Comparison of ENCODE assay signal across 10 cellular contexts in the genomic region with DNA sequence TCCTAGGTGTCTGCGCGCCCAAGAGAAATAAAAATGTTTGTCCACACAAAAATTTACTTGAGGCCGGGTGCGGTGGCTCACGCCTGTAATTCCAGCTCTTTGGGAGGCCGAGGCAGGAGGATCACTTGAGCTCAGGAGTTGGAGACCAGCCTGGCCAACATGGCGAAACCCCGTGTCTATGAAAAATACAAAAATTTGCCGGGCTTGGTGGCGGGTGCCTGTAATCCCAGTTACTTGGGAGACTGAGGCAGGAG. TPM values are rescaled to one million over a fixed set of nuclear protein-coding genes. Genes with fewer than 3 reads are reported as not detected.
"Had no signal": no experiment of that assay in that cellular context is flagged by ENCODE, and none has a peak within 500 bp of the region (broad histone marks: within the 10 kb centered on the region; RNA-seq: fewer than 3 reads in every experiment).

No MANE protein-coding gene starts in this region.

RNA-seq across cellular contexts. Expression of a gene that starts 12.2 kb away (rescaled TPM):
- total RNA-seq: ascending aorta, bronchial epithelial cell, chondrocyte, esophagus muscularis mucosa, foreskin keratinocyte, left colon, lung microvascular endothelial cell, mucosa of descending colon, thyroid gland had no signal
- polyA plus RNA-seq: foreskin keratinocyte, neural cell had no signal
